In the genomic region with DNA sequence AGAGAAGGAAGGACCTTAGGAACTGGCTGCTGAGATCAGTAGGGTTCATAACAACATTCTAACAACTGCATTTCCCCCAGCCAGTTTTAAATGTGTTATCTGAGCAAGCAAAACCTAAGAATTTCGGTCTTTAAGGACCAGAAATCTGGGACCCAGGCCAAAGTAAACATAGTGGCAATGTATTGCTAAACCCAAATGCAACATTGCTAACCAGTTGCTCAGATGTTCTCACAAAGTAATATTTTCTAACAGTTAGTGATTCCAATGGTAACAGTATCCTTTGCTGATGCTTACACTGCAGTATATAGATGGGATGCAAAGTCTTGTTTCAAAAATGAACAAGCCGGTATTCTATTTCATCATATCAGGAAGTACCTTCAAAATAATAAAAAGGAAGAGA, we compare ENCODE assay signal across 13 cellular contexts.
DNase-seq lines count a peak whose midpoint lies in the region; ATAC-seq and TF ChIP-seq lines count a peak whose summit lies in the region.
"Had no signal": no experiment of that assay in that cellular context is flagged by ENCODE, and none has a peak within 500 bp of the region (broad histone marks: within the 10 kb centered on the region; RNA-seq: fewer than 3 reads in every experiment).

No MANE protein-coding gene starts in this region.

- H3K27me3 ChIP-seq in breast epithelium (no peaks in the 10 kb centered on the region), upper lobe of right lung (no peaks in the 10 kb centered on the region)

- H3K27me3 Mint-ChIP-seq in MCF 10A (ENCODE audit: insufficient read depth, unreplicated experiment) = peaks cover 44% of the 10 kb centered on the region
- H3K27me3 Mint-ChIP-seq: activated CD4-positive, alpha-beta memory T cell treated with anti-CD3 and anti-CD28 coated beads for 36 hours had no signal

- CTCF ChIA-PET in MCF 10A (lab: Yijun Ruan, JAX) = no interaction called here

- H3K4me1 ChIP-seq in breast epithelium = no peaks in the 10 kb centered on the region
- no peaks in the 10 kb centered on the region for H3K4me1 ChIP-seq in upper lobe of right lung

- no peak overlapping the region for H3K4me3 Mint-ChIP-seq in MCF 10A (ENCODE audit: unreplicated experiment)
- H3K4me3 Mint-ChIP-seq: activated CD4-positive, alpha-beta memory T cell treated with anti-CD3 and anti-CD28 coated beads for 36 hours; activated naive CD8-positive, alpha-beta T cell treated with anti-CD3 and anti-CD28 coated beads, Interleukin-2, amount 50 U/mL, for 24 hours; CD8-positive, alpha-beta T cell; stimulated activated naive CD8-positive, alpha-beta T cell treated with anti-CD3 and anti-CD28 coated beads, Interleukin-15, Interleukin-2, amounts not matched to agents 100 ng/mL and 50 ng/mL, for 24 hours had no signal

- POLR2A ChIA-PET in MCF 10A (lab: Yijun Ruan, JAX) = no interaction called here

- H3K4me3 ChIP-seq in breast epithelium = no peak overlapping the region
- H3K4me3 ChIP-seq in astrocyte of the cerebellum (ENCODE audit: low read depth, low read length) = no peak overlapping the region
- no peak overlapping the region for H3K4me3 ChIP-seq in foreskin fibroblast (ENCODE audit: low read depth in 1 of 2, low read length in 2 of 2)
- no peak overlapping the region for H3K4me3 ChIP-seq in upper lobe of right lung

- peak; percentile 26 for ATAC-seq in upper lobe of right lung
- ATAC-seq in HG02885 (IDR thresholded peaks at IDR 0.05; ENCODE audit: poor library complexity, unreplicated experiment) = no peak
- no peak for ATAC-seq in GM19023 (IDR thresholded peaks at IDR 0.05; ENCODE audit: unreplicated experiment)
- no peak for ATAC-seq in HG02973 (IDR thresholded peaks at IDR 0.05; ENCODE audit: unreplicated experiment)
- ATAC-seq: activated naive CD8-positive, alpha-beta T cell treated with anti-CD3 and anti-CD28 coated beads, Interleukin-2, amount 50 U/mL, for 24 hours; CD8-positive, alpha-beta T cell had no signal

- H3K27ac Mint-ChIP-seq in MCF 10A (ENCODE audit: low read depth, unreplicated experiment) = no peak overlapping the region
- H3K27ac Mint-ChIP-seq: activated CD4-positive, alpha-beta memory T cell treated with anti-CD3 and anti-CD28 coated beads for 36 hours; activated naive CD8-positive, alpha-beta T cell treated with anti-CD3 and anti-CD28 coated beads, Interleukin-2, amount 50 U/mL, for 24 hours; CD8-positive, alpha-beta T cell; stimulated activated naive CD8-positive, alpha-beta T cell treated with anti-CD3 and anti-CD28 coated beads, Interleukin-15, Interleukin-2, amounts not matched to agents 100 ng/mL and 50 ng/mL, for 24 hours had no signal

- peaks cover 9% of the 10 kb centered on the region for H3K4me1 Mint-ChIP-seq in MCF 10A (ENCODE audit: insufficient read depth, unreplicated experiment)
- H3K4me1 Mint-ChIP-seq: activated naive CD8-positive, alpha-beta T cell treated with anti-CD3 and anti-CD28 coated beads, Interleukin-2, amount 50 U/mL, for 24 hours had no signal

- no peak for TF ChIP-seq CTCF in MCF 10A (IDR thresholded peaks at IDR 0.05; ENCODE audit: unreplicated experiment)
- TF ChIP-seq CTCF in breast epithelium (IDR thresholded peaks at IDR 0.05) = no peak
- TF ChIP-seq CTCF in astrocyte of the cerebellum (IDR thresholded peaks at IDR 0.05; ENCODE audit: low read depth, low read length, missing control alignments) = no peak
- TF ChIP-seq CTCF in foreskin fibroblast (IDR thresholded peaks at IDR 0.05; ENCODE audit: low read depth, low read length) = no peak
- no peak for TF ChIP-seq CTCF in upper lobe of right lung (IDR thresholded peaks at IDR 0.05)

- no peaks in the 10 kb centered on the region for H3K36me3 Mint-ChIP-seq in MCF 10A (ENCODE audit: insufficient read depth, unreplicated experiment)
- H3K36me3 Mint-ChIP-seq: activated CD4-positive, alpha-beta memory T cell treated with anti-CD3 and anti-CD28 coated beads for 36 hours; CD8-positive, alpha-beta T cell had no signal

- no peak for TF ChIP-seq POLR2A in breast epithelium (IDR thresholded peaks at IDR 0.05)

- no peaks in the 10 kb centered on the region for H3K9me3 Mint-ChIP-seq in MCF 10A (ENCODE audit: unreplicated experiment)

- peaks cover 0 to 10% of the 10 kb centered on the region in 2 donors for H3K9me3 ChIP-seq in breast epithelium
- H3K9me3 ChIP-seq in upper lobe of right lung = no peaks in the 10 kb centered on the region

- in situ Hi-C loops in astrocyte of the cerebellum (cut with HindIII; ENCODE audit: low sequenced_read_pairs) = no loop called here

- BruUV-seq in MCF 10A (replicated peaks; lab: Mats Ljungman, UMichigan) = no TSS peak

- DNase-seq in MCF 10A (ENCODE audit: unreplicated experiment) = peak; percentile 70
- DNase-seq in breast epithelium (ENCODE audit: low spot score in 2 of 2) = no peak
- DNase-seq in astrocyte of the cerebellum (ENCODE audit: low read depth) = peak; percentile 81
- DNase-seq in foreskin fibroblast = peak; percentile 48 to 52
- no peak for DNase-seq in upper lobe of right lung
- DNase-seq: activated CD4-positive, alpha-beta memory T cell treated with anti-CD3 and anti-CD28 coated beads for 36 hours; activated naive CD8-positive, alpha-beta T cell treated with anti-CD3 and anti-CD28 coated beads, Interleukin-2, amount 50 U/mL, for 24 hours; CD8-positive, alpha-beta T cell; NCI-H446 treated with DMSO at 0.1 percent for 48 hours had no signal

- H3K27ac ChIP-seq in breast epithelium (no peak overlapping the region), upper lobe of right lung (no peak overlapping the region)

- no peaks in the 10 kb centered on the region for H3K36me3 ChIP-seq in breast epithelium
- H3K36me3 ChIP-seq in upper lobe of right lung = no peaks in the 10 kb centered on the region

- intact Hi-C loops in MCF 10A (cut with micrococcal nuclease) (loop anchor here (2.0 kb wide), 1 partner anchor 16 kb away; no protein-coding TSS in a partner anchor), breast epithelium (cut with DNase I; ENCODE audit: low total_unique reads) (no loop called here), upper lobe of right lung (cut with DNase I) (no loop called here)

Comparison
In these comparisons a context has a peak if more than half of its experiments do, and no peak if none do; other contexts are left out.
1. DNase-seq: peak in MCF 10A (single experiment), astrocyte of the cerebellum (single experiment) and foreskin fibroblast (2 of 2); none in breast epithelium (0 of 2) and upper lobe of right lung (single experiment).